8 cellular contexts compared by ENCODE assay signal in genomic region chr15:74843445-74843828, GRCh38. TPM values are rescaled to one million over a fixed set of nuclear protein-coding genes. Genes with fewer than 3 reads are reported as not detected.
DNase-seq lines count a peak whose midpoint lies in the region; FAIRE-seq and TF ChIP-seq lines count a peak whose summit lies in the region.

No MANE protein-coding gene starts in this region.

- peaks cover 3% of the 10 kb centered on the region for H3K79me2 ChIP-seq in trophoblast cell (ENCODE audit: control insufficient read depth, insufficient read depth, low read length, poor library complexity)

- BruUV-seq in Calu3 (replicated peaks; lab: Mats Ljungman, UMichigan), result TSS peak; percentile 82

- CTCF ChIA-PET in Calu3 (lab: Charles Lee), result interaction anchor here (0.9 to 1.9 kb wide), 4 partner anchors 14 to 180 kb away, joined by 3 to 9 read pairs (median 4); partner anchors contain the start of gene PPCDC

- peak overlapping the region; percentile 60 for H3K18ac ChIP-seq in trophoblast cell (ENCODE audit: low read length)

- H3K27me3 Mint-ChIP-seq in Calu3 (ENCODE audit: unreplicated experiment), result no peaks in the 10 kb centered on the region

- peak overlapping the region; percentile 39 for H2BK120ac ChIP-seq in trophoblast cell (ENCODE audit: insufficient read depth, low read length, poor library complexity)

- TF ChIP-seq CTCF in Calu3 (IDR thresholded peaks at IDR 0.05; ENCODE audit: unreplicated experiment) (no peak), esophagus muscularis mucosa (IDR thresholded peaks at IDR 0.05) (no peak)

- H3K27ac Mint-ChIP-seq in Calu3 (ENCODE audit: unreplicated experiment), result peak overlapping the region; percentile 52

- H3K4me3 ChIP-seq in SJSA1 (peak overlapping the region; percentile 80), esophagus muscularis mucosa (peak overlapping the region; percentile 82 to 99 (median 92)), trophoblast cell (ENCODE audit: low read depth, low read length) (peak overlapping the region; percentile 63)

- TF ChIP-seq POLR2A in esophagus muscularis mucosa (IDR thresholded peaks at IDR 0.05; ENCODE audit: low read depth) (no peak), erythroblast (IDR thresholded peaks at IDR 0.05; ENCODE audit: low read length) (no peak)

- peaks cover 28% of the 10 kb centered on the region for H3K36me3 ChIP-seq in SJSA1
- peaks cover 14 to 71% (median 64%) of the 10 kb centered on the region in 4 donors for H3K36me3 ChIP-seq in esophagus muscularis mucosa
- H3K36me3 ChIP-seq in trophoblast cell (ENCODE audit: control insufficient read depth in 1 of 2, insufficient read depth in 2 of 2, low read length in 2 of 2), result peaks cover 24 to 30% of the 10 kb centered on the region in 2 experiments

- peak overlapping the region; percentile 95 for H3K4me2 ChIP-seq in trophoblast cell (ENCODE audit: low read length)

- WGBS in esophagus muscularis mucosa, result 13% methylated on average over 18 of the region's 18 CpGs
- no CpG with 5 or more reads among the region's 18 CpGs for WGBS in trophoblast cell (ENCODE audit: extremely low coverage, insufficient coverage, insufficient read length)

- DNase-seq in Calu3, result no peak
- no peak for DNase-seq in SJSA1 (ENCODE audit: low read depth in 1 of 2, low spot score in 2 of 2)
- DNase-seq in esophagus muscularis mucosa (ENCODE audit: extremely low spot score), result no peak
- DNase-seq in trophoblast cell, result no peak
- no peak for DNase-seq in inferior parietal cortex (ENCODE audit: extremely low spot score)
- DNase-seq in NCI-H748 (lab: John Stamatoyannopoulos, UW; ENCODE audit: unreplicated experiment), result no peak
- no peak for DNase-seq in HTR-8/SVneo (ENCODE audit: insufficient read length, low spot score)
- no peak for DNase-seq in erythroblast (lab: John Stamatoyannopoulos, UW)

- no peak for TF ChIP-seq EP300 in esophagus muscularis mucosa (IDR thresholded peaks at IDR 0.05)

- H2BK12ac ChIP-seq in trophoblast cell (ENCODE audit: low read length), result no peak overlapping the region

- no peaks in the 10 kb centered on the region for H3K9me3 Mint-ChIP-seq in Calu3 (ENCODE audit: low read depth, unreplicated experiment)

- no peak for FAIRE-seq in HTR-8/SVneo (lab: Jason Lieb, UNC)

- H3K4me1 Mint-ChIP-seq in Calu3 (ENCODE audit: low read depth, unreplicated experiment), result no peaks in the 10 kb centered on the region

- peak overlapping the region; percentile 48 for H3K4ac ChIP-seq in trophoblast cell (ENCODE audit: low read depth, low read length)

- peak overlapping the region; percentile 64 for H4K91ac ChIP-seq in trophoblast cell (ENCODE audit: low read depth, low read length)

- peaks cover 60% of the 10 kb centered on the region for H3K36me3 Mint-ChIP-seq in Calu3 (ENCODE audit: insufficient read depth, unreplicated experiment)

- H3K27ac ChIP-seq in SJSA1 (peak overlapping the region; percentile 42), esophagus muscularis mucosa (replicated peaks in 1 of 4) (peak overlapping the region; percentile 74 to 90 (median 88)), trophoblast cell (ENCODE audit: low read depth, low read length) (peak overlapping the region; percentile 72)

- H3K4me1 ChIP-seq in SJSA1 (replicated peaks), result peaks cover 9% of the 10 kb centered on the region
- H3K4me1 ChIP-seq in esophagus muscularis mucosa, result peaks cover 28 to 57% (median 39%) of the 10 kb centered on the region in 4 donors
- H3K4me1 ChIP-seq in trophoblast cell (ENCODE audit: control insufficient read depth in 1 of 2, insufficient read depth in 2 of 2, low read length in 2 of 2), result peaks cover 11 to 12% of the 10 kb centered on the region in 2 experiments

- H2AFZ ChIP-seq in trophoblast cell (ENCODE audit: insufficient read depth, low read length, poor library complexity), result peak overlapping the region; percentile 56

- peak overlapping the region; percentile 90 for H3K9ac ChIP-seq in trophoblast cell (ENCODE audit: low read length)

- peak overlapping the region; percentile 78 for H2BK5ac ChIP-seq in trophoblast cell (ENCODE audit: low read depth, low read length, poor library complexity)

- H3K4me3 Mint-ChIP-seq in Calu3 (ENCODE audit: low read depth, unreplicated experiment), result peak overlapping the region; percentile 80

- intact Hi-C loops in Calu3 (cut with micrococcal nuclease; ENCODE audit: unreplicated experiment) (no loop called here), esophagus muscularis mucosa (cut with DNase I) (loop anchor here (1.0 kb wide), 1 partner anchor 58 kb away; no protein-coding TSS in a partner anchor)

- no peaks in the 10 kb centered on the region for H3K27me3 ChIP-seq in SJSA1 (replicated peaks)
- H3K27me3 ChIP-seq in esophagus muscularis mucosa, result no peaks in the 10 kb centered on the region
- H3K27me3 ChIP-seq in trophoblast cell (ENCODE audit: insufficient read depth, low read length), result no peaks in the 10 kb centered on the region

- no peak overlapping the region for H3K23ac ChIP-seq in trophoblast cell (ENCODE audit: low read length)

- H3K14ac ChIP-seq in trophoblast cell (ENCODE audit: low read length), result peak overlapping the region; percentile 72

- H3K79me1 ChIP-seq in trophoblast cell (ENCODE audit: low read length), result peaks cover 6% of the 10 kb centered on the region

- H3K9me3 ChIP-seq in SJSA1 (replicated peaks) (no peaks in the 10 kb centered on the region), esophagus muscularis mucosa (no peaks in the 10 kb centered on the region), trophoblast cell (ENCODE audit: insufficient read depth, low read depth, low read length) (no peaks in the 10 kb centered on the region)

- H2AK5ac ChIP-seq in trophoblast cell (ENCODE audit: low read length), result peak overlapping the region; percentile 60

- H4K12ac ChIP-seq in trophoblast cell (ENCODE audit: low read depth, low read length), result peak overlapping the region; percentile 81

- H4K8ac ChIP-seq in trophoblast cell (ENCODE audit: low read depth, low read length), result peak overlapping the region; percentile 70

RNA-seq across cellular contexts. Expression of gene ULK3, which starts 0.5 kb away (rescaled TPM):
- total RNA-seq in Calu3 (2022) (33.8 and 42.2 TPM in 2 replicates), esophagus muscularis mucosa (10 to 100 TPM; 24.5 to 49.2 (median 35.4) TPM)
- 14.3 and 14.7 TPM in 2 replicates for total RNA-seq in SJSA1 (2014; rRNA removed; shearing (Covaris generic))
- polyA plus RNA-seq in trophoblast cell (2013), result 9.3 and 10.1 TPM in 2 replicates

RNA-seq across cellular contexts. Expression of gene CPLX3, which starts 17.0 kb away (rescaled TPM):
- 0.21 and 0.29 TPM in 2 replicates for total RNA-seq in Calu3 (2022)
- total RNA-seq in SJSA1 (2014; rRNA removed; shearing (Covaris generic)), result 0.13 TPM in 1 of 2 replicates, not detected in the other
- under 1 TPM in 1 of 4 donors, not detected in 3; 0.33 TPM for total RNA-seq in esophagus muscularis mucosa
- polyA plus RNA-seq in trophoblast cell (2013), result 0.03 TPM in 2 replicates

RNA-seq across cellular contexts. Expression of gene SCAMP2, which starts 29.7 kb away (rescaled TPM):
- 114 and 115 TPM in 2 replicates for total RNA-seq in Calu3 (2022)
- 28.1 and 33.6 TPM in 2 replicates for total RNA-seq in SJSA1 (2014; rRNA removed; shearing (Covaris generic))
- 100 to 1,000 TPM in 2 of 4 donors, 10 to 100 TPM in 2; 57.3 to 125 (median 94.9) TPM for total RNA-seq in esophagus muscularis mucosa
- polyA plus RNA-seq in trophoblast cell (2013), result 73.8 and 78.1 TPM in 2 replicates

RNA-seq across cellular contexts. Expression of gene LMAN1L, which starts 30.8 kb away (rescaled TPM):
- total RNA-seq in Calu3 (2022) (0.35 and 1.1 TPM in 2 replicates), esophagus muscularis mucosa (under 1 TPM in 1 of 4 donors, not detected in 3; 0.66 TPM)
- not detected in 2 replicates for total RNA-seq in SJSA1 (2014; rRNA removed; shearing (Covaris generic))
- not detected in 2 replicates for polyA plus RNA-seq in trophoblast cell (2013)

RNA-seq across cellular contexts. Expression of gene MPI, which starts 46.4 kb away (rescaled TPM):
- total RNA-seq in Calu3 (2022) (63.3 and 76.1 TPM in 2 replicates), esophagus muscularis mucosa (10 to 100 TPM; 37.4 to 50.7 (median 44.0) TPM)
- total RNA-seq in SJSA1 (2014; rRNA removed; shearing (Covaris generic)), result 16.7 and 27.7 TPM in 2 replicates
- 18.5 and 19.3 TPM in 2 replicates for polyA plus RNA-seq in trophoblast cell (2013)
